8 cellular contexts compared by ENCODE assay signal in genomic region chr12:108635201-108635996, GRCh38. TPM values are rescaled to one million over a fixed set of nuclear protein-coding genes. Genes with fewer than 3 reads are reported as not detected.
DNase-seq lines count a peak whose midpoint lies in the region; ATAC-seq and TF ChIP-seq lines count a peak whose summit lies in the region.

No MANE protein-coding gene starts in this region.

- POLR2A ChIA-PET in GM10248 (lab: Yijun Ruan, JAX) = interaction anchor here (0.5 to 1.4 kb wide), 9 partner anchors 11 to 462 kb away, joined by 3 to 9 read pairs (median 4); partner anchors contain the start of genes ISCU and UNG

- DNase-seq in GM10248 (ENCODE audit: extremely low spot score) = peak; percentile 73
- no peak for DNase-seq in SK-N-MC (ENCODE audit: low read depth, low spot score)
- DNase-seq in fibroblast of gingiva (ENCODE audit: low read depth) = peak; percentile 55
- DNase-seq in iPS-NIHi7 (ENCODE audit: extremely low spot score) = no peak
- no peak for DNase-seq in SJCRH30
- no peak for DNase-seq in LoVo (ENCODE audit: low spot score)

- peaks cover 63% of the 10 kb centered on the region for H3K4me1 ChIP-seq in SJCRH30

- H3K36me3 ChIP-seq in SK-N-MC (ENCODE audit: insufficient read depth, low read length) (no peaks in the 10 kb centered on the region), SJCRH30 (no peaks in the 10 kb centered on the region)

- no peaks in the 10 kb centered on the region for H3K9me3 ChIP-seq in SK-N-MC (ENCODE audit: low read depth, low read length)
- no peaks in the 10 kb centered on the region for H3K9me3 ChIP-seq in SJCRH30 (replicated peaks)

- H3K4me3 ChIP-seq in SK-N-MC (no peak overlapping the region), SJCRH30 (no peak overlapping the region)

- TF ChIP-seq CTCF in GM10248 (IDR thresholded peaks at IDR 0.05; ENCODE audit: control extremely low read depth, extremely low read depth, low read depth, missing control alignments) = no peak

- ATAC-seq in GM19372 (IDR thresholded peaks at IDR 0.05; ENCODE audit: low read depth, unreplicated experiment) (peak; percentile 48), HG03139 (IDR thresholded peaks at IDR 0.05; ENCODE audit: unreplicated experiment) (peak; percentile 47)

- no peak overlapping the region for H3K9ac ChIP-seq in SK-N-MC (ENCODE audit: insufficient read length)

- CTCF ChIA-PET in GM10248 (lab: Yijun Ruan, JAX) = interaction anchor here (0.7 to 16.1 kb wide), 17 partner anchors 8 to 458 kb away, joined by 3 to 235 read pairs (median 5); partner anchors contain the start of genes ALKBH2 and ISCU

- H3K27ac ChIP-seq in SK-N-MC (0 out of 2 replicates have a peak overlapping the region, but pooled peaks have one; percentile 27), SJCRH30 (no peak overlapping the region)

- no peaks in the 10 kb centered on the region for H3K27me3 ChIP-seq in SJCRH30

RNA-seq across cellular contexts. Expression of gene SELPLG, which starts 1.7 kb away (rescaled TPM):
- 0.15 and 0.32 TPM in 2 replicates for total RNA-seq in SJCRH30 (2014; rRNA removed; shearing (Covaris generic))

RNA-seq across cellular contexts. Expression of gene TMEM119, which starts 37.5 kb away (rescaled TPM):
- total RNA-seq in SJCRH30 (2014; rRNA removed; shearing (Covaris generic)) = 19.1 TPM in 2 replicates

Comparison
In these comparisons a context has a peak if more than half of its experiments do, and no peak if none do; other contexts are left out.
1. DNase-seq: peak in GM10248 (single experiment) and fibroblast of gingiva (single experiment); none in SK-N-MC (single experiment), iPS-NIHi7 (single experiment), SJCRH30 (0 of 2) and LoVo (single experiment).